ENCODE assay signal across 1 cellular context in genomic region chr14:20631023-20631820, GRCh38.
A peak's percentile ranks its signal among the peaks of the same experiment; 100 is the strongest.
TF ChIP-seq lines count a peak whose summit lies in the region.

No MANE protein-coding gene starts in this region.

TF ChIP-seq in HepG2, 621 proteins besides CTCF, POLR2A, EP300 and RAD21 (continued from another document and continues in another):
- TF ChIP-seq ATF4 (CRISPR knock-in tag; IDR thresholded peaks at IDR 0.05) (no peak), ERF (CRISPR knock-in tag; IDR thresholded peaks at IDR 0.05) (no peak; the same call in 1 of the 2 replicates), ZNF749 (CRISPR knock-in tag; IDR thresholded peaks at IDR 0.05; ENCODE audit: borderline replicate concordance) (no peak), TBL1XR1 (IDR thresholded peaks at IDR 0.05; ENCODE audit: borderline replicate concordance, low read length, partially characterized antibody) (peak; percentile 29), CEBPZ (IDR thresholded peaks at IDR 0.05; ENCODE audit: low read length) (no peak), NFIB (CRISPR knock-in tag; IDR thresholded peaks at IDR 0.05; ENCODE audit: borderline replicate concordance) (no peak), RELA (CRISPR knock-in tag; IDR thresholded peaks at IDR 0.05) (no peak), KAT7 (CRISPR knock-in tag; IDR thresholded peaks at IDR 0.05; ENCODE audit: borderline replicate concordance) (no peak), PHB2 (IDR thresholded peaks at IDR 0.05; ENCODE audit: partially characterized antibody) (no peak), CBX2 (IDR thresholded peaks at IDR 0.05; ENCODE audit: low read depth, low read length) (no peak), CBX2 (CRISPR knock-in tag; IDR thresholded peaks at IDR 0.05; ENCODE audit: low read depth) (no peak), ZNF232 (CRISPR knock-in tag; IDR thresholded peaks at IDR 0.05; ENCODE audit: borderline replicate concordance) (no peak), ZNF766 (CRISPR knock-in tag; IDR thresholded peaks at IDR 0.05; ENCODE audit: borderline replicate concordance) (no peak), ZNF703 (CRISPR knock-in tag; IDR thresholded peaks at IDR 0.05; ENCODE audit: borderline replicate concordance) (no peak), MLLT10 (CRISPR knock-in tag; IDR thresholded peaks at IDR 0.05) (no peak), GATAD1 (CRISPR knock-in tag; IDR thresholded peaks at IDR 0.05) (0 out of 2 replicates have a peak, but pooled peaks have one; percentile 26), NCOA5 (CRISPR knock-in tag; IDR thresholded peaks at IDR 0.05) (no peak), RFX3 (CRISPR knock-in tag; IDR thresholded peaks at IDR 0.05) (no peak), ZNF614 (CRISPR knock-in tag; IDR thresholded peaks at IDR 0.05; ENCODE audit: borderline replicate concordance) (peak; percentile 66; the same call in 1 of the 2 replicates), ZNF619 (CRISPR knock-in tag; IDR thresholded peaks at IDR 0.05) (no peak), ZNF670 (CRISPR knock-in tag; IDR thresholded peaks at IDR 0.05; ENCODE audit: borderline replicate concordance) (no peak), ETV6 (CRISPR knock-in tag; conservative IDR thresholded peaks at IDR 0.05) (no peak; the same call in 1 of the 2 replicates), EHMT2 (IDR thresholded peaks at IDR 0.05; ENCODE audit: borderline replicate concordance, low read depth, low read length) (no peak; the same call in 1 of the 2 replicates), MXD1 (CRISPR knock-in tag; IDR thresholded peaks at IDR 0.05) (no peak), ZKSCAN8 (CRISPR knock-in tag; IDR thresholded peaks at IDR 0.05; ENCODE audit: borderline replicate concordance) (no peak; the same call in 1 of the 2 replicates), NR2C2 (CRISPR knock-in tag; IDR thresholded peaks at IDR 0.05; ENCODE audit: borderline replicate concordance) (no peak), KLF11 (CRISPR knock-in tag; IDR thresholded peaks at IDR 0.05) (no peak), ZBTB44 (CRISPR knock-in tag; IDR thresholded peaks at IDR 0.05) (no peak), ZNF326 (CRISPR knock-in tag; IDR thresholded peaks at IDR 0.05; ENCODE audit: borderline replicate concordance) (no peak), U2AF2 (IDR thresholded peaks at IDR 0.05; ENCODE audit: low read depth, low read length) (no peak), KLF15 (CRISPR knock-in tag; IDR thresholded peaks at IDR 0.05; ENCODE audit: borderline replicate concordance) (no peak), NAIF1 (CRISPR knock-in tag; IDR thresholded peaks at IDR 0.05; ENCODE audit: borderline replicate concordance) (no peak), ZNF280D (CRISPR knock-in tag; IDR thresholded peaks at IDR 0.05) (no peak), NCOR1 (IDR thresholded peaks at IDR 0.05; ENCODE audit: borderline replicate concordance, low read length) (peak; percentile 84), ZBTB37 (CRISPR knock-in tag; IDR thresholded peaks at IDR 0.05) (no peak), TERF1 (CRISPR knock-in tag; IDR thresholded peaks at IDR 0.05) (no peak), ZNF343 (CRISPR knock-in tag; IDR thresholded peaks at IDR 0.05) (no peak)
- TF ChIP-seq, protein P1, sequence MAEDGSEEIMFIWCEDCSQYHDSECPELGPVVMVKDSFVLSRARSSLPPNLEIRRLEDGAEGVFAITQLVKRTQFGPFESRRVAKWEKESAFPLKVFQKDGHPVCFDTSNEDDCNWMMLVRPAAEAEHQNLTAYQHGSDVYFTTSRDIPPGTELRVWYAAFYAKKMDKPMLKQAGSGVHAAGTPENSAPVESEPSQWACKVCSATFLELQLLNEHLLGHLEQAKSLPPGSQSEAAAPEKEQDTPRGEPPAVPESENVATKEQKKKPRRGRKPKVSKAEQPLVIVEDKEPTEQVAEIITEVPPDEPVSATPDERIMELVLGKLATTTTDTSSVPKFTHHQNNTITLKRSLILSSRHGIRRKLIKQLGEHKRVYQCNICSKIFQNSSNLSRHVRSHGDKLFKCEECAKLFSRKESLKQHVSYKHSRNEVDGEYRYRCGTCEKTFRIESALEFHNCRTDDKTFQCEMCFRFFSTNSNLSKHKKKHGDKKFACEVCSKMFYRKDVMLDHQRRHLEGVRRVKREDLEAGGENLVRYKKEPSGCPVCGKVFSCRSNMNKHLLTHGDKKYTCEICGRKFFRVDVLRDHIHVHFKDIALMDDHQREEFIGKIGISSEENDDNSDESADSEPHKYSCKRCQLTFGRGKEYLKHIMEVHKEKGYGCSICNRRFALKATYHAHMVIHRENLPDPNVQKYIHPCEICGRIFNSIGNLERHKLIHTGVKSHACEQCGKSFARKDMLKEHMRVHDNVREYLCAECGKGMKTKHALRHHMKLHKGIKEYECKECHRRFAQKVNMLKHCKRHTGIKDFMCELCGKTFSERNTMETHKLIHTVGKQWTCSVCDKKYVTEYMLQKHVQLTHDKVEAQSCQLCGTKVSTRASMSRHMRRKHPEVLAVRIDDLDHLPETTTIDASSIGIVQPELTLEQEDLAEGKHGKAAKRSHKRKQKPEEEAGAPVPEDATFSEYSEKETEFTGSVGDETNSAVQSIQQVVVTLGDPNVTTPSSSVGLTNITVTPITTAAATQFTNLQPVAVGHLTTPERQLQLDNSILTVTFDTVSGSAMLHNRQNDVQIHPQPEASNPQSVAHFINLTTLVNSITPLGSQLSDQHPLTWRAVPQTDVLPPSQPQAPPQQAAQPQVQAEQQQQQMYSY (CRISPR knock-in tag; IDR thresholded peaks at IDR 0.05): no peak
- TF ChIP-seq, protein P2, sequence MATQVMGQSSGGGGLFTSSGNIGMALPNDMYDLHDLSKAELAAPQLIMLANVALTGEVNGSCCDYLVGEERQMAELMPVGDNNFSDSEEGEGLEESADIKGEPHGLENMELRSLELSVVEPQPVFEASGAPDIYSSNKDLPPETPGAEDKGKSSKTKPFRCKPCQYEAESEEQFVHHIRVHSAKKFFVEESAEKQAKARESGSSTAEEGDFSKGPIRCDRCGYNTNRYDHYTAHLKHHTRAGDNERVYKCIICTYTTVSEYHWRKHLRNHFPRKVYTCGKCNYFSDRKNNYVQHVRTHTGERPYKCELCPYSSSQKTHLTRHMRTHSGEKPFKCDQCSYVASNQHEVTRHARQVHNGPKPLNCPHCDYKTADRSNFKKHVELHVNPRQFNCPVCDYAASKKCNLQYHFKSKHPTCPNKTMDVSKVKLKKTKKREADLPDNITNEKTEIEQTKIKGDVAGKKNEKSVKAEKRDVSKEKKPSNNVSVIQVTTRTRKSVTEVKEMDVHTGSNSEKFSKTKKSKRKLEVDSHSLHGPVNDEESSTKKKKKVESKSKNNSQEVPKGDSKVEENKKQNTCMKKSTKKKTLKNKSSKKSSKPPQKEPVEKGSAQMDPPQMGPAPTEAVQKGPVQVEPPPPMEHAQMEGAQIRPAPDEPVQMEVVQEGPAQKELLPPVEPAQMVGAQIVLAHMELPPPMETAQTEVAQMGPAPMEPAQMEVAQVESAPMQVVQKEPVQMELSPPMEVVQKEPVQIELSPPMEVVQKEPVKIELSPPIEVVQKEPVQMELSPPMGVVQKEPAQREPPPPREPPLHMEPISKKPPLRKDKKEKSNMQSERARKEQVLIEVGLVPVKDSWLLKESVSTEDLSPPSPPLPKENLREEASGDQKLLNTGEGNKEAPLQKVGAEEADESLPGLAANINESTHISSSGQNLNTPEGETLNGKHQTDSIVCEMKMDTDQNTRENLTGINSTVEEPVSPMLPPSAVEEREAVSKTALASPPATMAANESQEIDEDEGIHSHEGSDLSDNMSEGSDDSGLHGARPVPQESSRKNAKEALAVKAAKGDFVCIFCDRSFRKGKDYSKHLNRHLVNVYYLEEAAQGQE (IDR thresholded peaks at IDR 0.05; ENCODE audit: borderline replicate concordance in 1 of 2, low read depth in 1 of 2, low read length in 2 of 2): no peak
- TF ChIP-seq, protein P3, sequence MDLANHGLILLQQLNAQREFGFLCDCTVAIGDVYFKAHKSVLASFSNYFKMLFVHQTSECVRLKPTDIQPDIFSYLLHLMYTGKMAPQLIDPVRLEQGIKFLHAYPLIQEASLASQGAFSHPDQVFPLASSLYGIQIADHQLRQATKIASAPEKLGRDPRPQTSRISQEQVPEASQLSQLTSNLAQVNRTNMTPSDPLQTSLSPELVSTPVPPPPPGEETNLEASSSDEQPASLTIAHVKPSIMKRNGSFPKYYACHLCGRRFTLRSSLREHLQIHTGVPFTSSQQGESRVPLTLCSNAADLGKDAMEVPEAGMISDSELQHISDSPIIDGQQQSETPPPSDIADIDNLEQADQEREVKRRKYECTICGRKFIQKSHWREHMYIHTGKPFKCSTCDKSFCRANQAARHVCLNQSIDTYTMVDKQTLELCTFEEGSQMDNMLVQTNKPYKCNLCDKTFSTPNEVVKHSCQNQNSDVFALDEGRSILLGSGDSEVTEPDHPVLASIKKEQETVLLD (CRISPR knock-in tag; IDR thresholded peaks at IDR 0.05; ENCODE audit: low read depth): no peak
